ENCODE assay signal across 33 cellular contexts in the genomic region with DNA sequence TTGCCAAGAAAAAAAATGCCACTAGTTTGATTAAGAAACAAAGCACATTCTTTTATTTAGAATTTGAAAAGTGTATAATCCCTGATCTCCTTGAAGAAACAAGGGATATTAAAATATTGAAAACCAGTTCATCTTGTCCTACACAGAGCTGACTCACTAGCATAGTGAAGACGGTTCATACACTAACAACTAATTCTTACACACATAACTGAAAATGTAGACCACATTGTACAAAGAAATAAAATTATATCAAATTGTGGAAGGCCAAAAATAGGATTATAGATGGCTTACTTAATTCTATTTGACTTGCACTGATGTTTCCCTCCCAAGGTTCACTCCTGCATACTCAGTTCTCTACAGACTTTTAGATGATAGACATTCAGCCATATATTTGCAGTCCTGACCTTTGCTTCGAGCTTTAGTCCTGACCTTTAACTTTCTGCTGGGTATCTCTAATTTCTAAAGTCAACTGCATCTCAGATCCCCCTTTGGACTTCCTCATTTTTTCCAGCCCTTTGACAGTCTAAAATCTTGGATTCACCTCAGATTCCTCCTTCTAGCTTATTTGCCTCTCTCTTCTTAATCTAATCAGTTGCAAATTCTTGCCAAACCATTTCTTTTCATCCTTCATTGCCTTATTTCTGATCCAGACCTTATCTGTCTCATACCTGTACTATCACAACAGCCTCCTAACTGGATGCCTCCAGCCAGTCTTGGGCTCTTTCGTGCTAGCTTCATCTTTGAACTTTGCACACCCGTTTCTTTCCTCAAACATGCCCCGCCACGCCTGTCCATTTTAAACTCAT. TPM values are rescaled to one million over a fixed set of nuclear protein-coding genes. Genes with fewer than 3 reads are reported as not detected.
DNase-seq lines count a peak whose midpoint lies in the region; ATAC-seq, FAIRE-seq and TF ChIP-seq lines count a peak whose summit lies in the region.
"Had no signal": no experiment of that assay in that cellular context is flagged by ENCODE, and none has a peak within 500 bp of the region (broad histone marks: within the 10 kb centered on the region; RNA-seq: fewer than 3 reads in every experiment).

No MANE protein-coding gene starts in this region.

- H3K27ac ChIP-seq in A673 (ENCODE audit: low read depth, low read length, poor library complexity, severe bottlenecking) (peak overlapping the region; percentile 95), H1 (ENCODE audit: low read depth, low read length) (no peak overlapping the region), neuronal stem cell (replicated peaks; ENCODE audit: low read length) (no peak overlapping the region), suprapubic skin (no peak overlapping the region), esophagus muscularis mucosa (replicated peaks in 1 of 4) (no peak overlapping the region)
- H3K27ac ChIP-seq: A549, coronary artery, epithelial cell of prostate, psoas muscle, VCaP had no signal

- H3K23me2 ChIP-seq in H1 (ENCODE audit: low read depth, low read length), result peaks cover 11% of the 10 kb centered on the region; the same call in 1 of the 2 replicates

- H3K14ac ChIP-seq in H1 (ENCODE audit: insufficient read length) (no peak overlapping the region), neuronal stem cell (ENCODE audit: low read length) (no peak overlapping the region)

- no peak overlapping the region for H3K4me2 ChIP-seq in H1 (ENCODE audit: insufficient read depth in 1 of 2, low read depth in 2 of 2, low read length in 2 of 2)
- H3K4me2 ChIP-seq in neuronal stem cell (ENCODE audit: insufficient read depth, low read length, poor library complexity, severe bottlenecking), result no peak overlapping the region
- H3K4me2 ChIP-seq: A549 had no signal

- TF ChIP-seq EP300 in H1 (IDR thresholded peaks at IDR 0.05; ENCODE audit: borderline replicate concordance in 1 of 2, low read depth in 2 of 2, low read length in 2 of 2) (no peak), suprapubic skin (IDR thresholded peaks at IDR 0.05) (no peak), esophagus muscularis mucosa (IDR thresholded peaks at IDR 0.05) (no peak)

- 94% methylated on average over 6 of the region's 6 CpGs; no CpG with 5 or more reads in 1 of the 2 experiments for WGBS in H1 (ENCODE audit: extremely low coverage in 1 of 2, insufficient coverage in 1 of 2, insufficient read length in 1 of 2, insufficient replicate concordance in 2 of 2, low coverage in 1 of 2, low lambda C conversion rate in 2 of 2, missing lambda C conversion rate in 1 of 2), 2 experiments
- no CpG with 5 or more reads among the region's 6 CpGs for WGBS in neuronal stem cell (ENCODE audit: extremely low coverage in 2 of 2, insufficient read length in 2 of 2, insufficient replicate concordance in 1 of 2), 2 donors
- WGBS in suprapubic skin, result 46% methylated on average over 6 of the region's 6 CpGs
- WGBS in esophagus muscularis mucosa, result 84% methylated on average over 6 of the region's 6 CpGs

- no peak overlapping the region for H3K56ac ChIP-seq in H1 (replicated peaks; ENCODE audit: insufficient read length, low read depth, low read length)

- peak overlapping the region; percentile 5 for H3K4me3 ChIP-seq in A673 (ENCODE audit: low read depth, low read length, poor library complexity, severe bottlenecking)
- H3K4me3 ChIP-seq in H1 (ENCODE audit: extremely low read depth in 1 of 4, insufficient read depth in 2 of 4, low read depth in 3 of 4, low read length in 4 of 4), result no peak overlapping the region
- no peak overlapping the region for H3K4me3 ChIP-seq in neuronal stem cell (ENCODE audit: low read length in 2 of 2)
- no peak overlapping the region for H3K4me3 ChIP-seq in suprapubic skin
- no peak overlapping the region for H3K4me3 ChIP-seq in esophagus muscularis mucosa
- H3K4me3 ChIP-seq: A549, coronary artery, GM12878, psoas muscle had no signal

- CTCF ChIA-PET in A673 (lab: Charles Lee), result no interaction called here
- CTCF ChIA-PET in H1 (lab: Charles Lee; ENCODE audit: partially characterized antibody), result interaction anchor here (5.4 kb wide), 1 partner anchor 20 kb away, joined by 32 read pairs; no protein-coding TSS in a partner anchor

- intact Hi-C loops in A673 (cut with micrococcal nuclease; ENCODE audit: unreplicated experiment) (loop anchor here (1.0 to 5.0 kb wide), 2 partner anchors 48 to 306 kb away; no protein-coding TSS in a partner anchor), esophagus muscularis mucosa (cut with DNase I) (no loop called here)

- H2AFZ ChIP-seq in H1 (ENCODE audit: low read length) (no peak overlapping the region), neuronal stem cell (ENCODE audit: low read length) (peak overlapping the region; percentile 47)

- TF ChIP-seq POLR2A in H1 (IDR thresholded peaks at IDR 0.05; ENCODE audit: control extremely low read depth in 1 of 2, low read depth in 2 of 2, low read length in 2 of 2) (no peak), suprapubic skin (IDR thresholded peaks at IDR 0.05) (no peak), esophagus muscularis mucosa (IDR thresholded peaks at IDR 0.05; ENCODE audit: low read depth) (no peak)

- H3K18ac ChIP-seq in H1 (ENCODE audit: extremely low read depth, low read length) (no peak overlapping the region), neuronal stem cell (ENCODE audit: low read length) (no peak overlapping the region)

- H3K27me3 ChIP-seq in A673 (replicated peaks; ENCODE audit: insufficient read depth, low read depth, low read length, poor library complexity) (no peaks in the 10 kb centered on the region), H1 (replicated peaks in 1 of 4; ENCODE audit: control insufficient read depth in 3 of 4, extremely low read depth in 1 of 4, insufficient read depth in 3 of 4, low read length in 3 of 4) (no peaks in the 10 kb centered on the region; a peak in 1 of 7 replicates), neuronal stem cell (ENCODE audit: control insufficient read depth in 3 of 3, insufficient read depth in 3 of 3, low read depth in 1 of 3, low read length in 3 of 3) (peaks cover 0 to 8% (median 0%) of the 10 kb centered on the region in 3 experiments), suprapubic skin (no peaks in the 10 kb centered on the region), esophagus muscularis mucosa (no peaks in the 10 kb centered on the region)

- H3K79me1 ChIP-seq in H1 (ENCODE audit: low read depth, low read length), result no peaks in the 10 kb centered on the region
- no peaks in the 10 kb centered on the region for H3K79me1 ChIP-seq in neuronal stem cell (ENCODE audit: low read depth, low read length)

- H4K91ac ChIP-seq in H1 (replicated peaks; ENCODE audit: insufficient read length, low read length) (no peak overlapping the region), neuronal stem cell (ENCODE audit: low read depth, low read length, poor library complexity) (no peak overlapping the region)

- H2BK15ac ChIP-seq in H1 (ENCODE audit: low read length) (no peak overlapping the region), neuronal stem cell (ENCODE audit: low read length) (no peak overlapping the region)

- DNase-seq in A673 (ENCODE audit: low spot score) (no peak), NCI-H226 (peak; percentile 29), H1 (ENCODE audit: low read depth in 1 of 2, low spot score in 2 of 2) (no peak), neuronal stem cell (ENCODE audit: low spot score) (no peak), suprapubic skin (ENCODE audit: low spot score in 2 of 2) (no peak), esophagus muscularis mucosa (ENCODE audit: extremely low spot score) (no peak), RCC 7860 (ENCODE audit: low spot score) (no peak)
- DNase-seq: activated CD4-positive, alpha-beta T cell treated with anti-CD3 and anti-CD28 coated beads for 4 hours; AML-193; aorta; CD4-positive, alpha-beta memory T cell; effector CD8-positive, alpha-beta T cell; EL; H7; head of caudate nucleus; kidney; left ventricle myocardium superior; midbrain; naive B cell; NCI-H1092 treated with DMSO at 0.1 percent for 48 hours; NCI-H1694 treated with DMSO at 0.1 percent for 48 hours; nucleus accumbens; psoas muscle; stimulated activated CD4-positive, alpha-beta T cell treated with anti-CD3 and anti-CD28 coated beads, Interleukin-4, amount 100 ng/mL, for 24 hours had no signal

- H3K9ac ChIP-seq in H1 (replicated peaks in 1 of 4; ENCODE audit: extremely low read depth in 1 of 4, low read depth in 3 of 4, low read length in 3 of 4) (no peak overlapping the region), neuronal stem cell (ENCODE audit: low read depth, low read length, poor library complexity) (no peak overlapping the region)

- peaks cover 46% of the 10 kb centered on the region for H3K4me1 ChIP-seq in A673 (ENCODE audit: insufficient read depth, low read length, poor library complexity, severe bottlenecking)
- H3K4me1 ChIP-seq in H1 (replicated peaks in 1 of 4; ENCODE audit: control insufficient read depth in 3 of 4, insufficient read depth in 4 of 4, low read length in 3 of 4), result peaks cover 0 to 6% (median 4%) of the 10 kb centered on the region in 4 experiments; a peak in 6 of 7 replicates
- H3K4me1 ChIP-seq in neuronal stem cell (ENCODE audit: control insufficient read depth in 2 of 2, insufficient read depth in 1 of 2, low read depth in 1 of 2, low read length in 2 of 2), result peaks cover 0 to 8% of the 10 kb centered on the region in 2 donors
- peaks cover 24% of the 10 kb centered on the region for H3K4me1 ChIP-seq in suprapubic skin
- peaks cover 0 to 11% (median 8%) of the 10 kb centered on the region in 4 donors for H3K4me1 ChIP-seq in esophagus muscularis mucosa
- H3K4me1 ChIP-seq: psoas muscle had no signal

- no peak for FAIRE-seq in H1 (lab: Jason Lieb, UNC)
- FAIRE-seq in RCC 7860 (lab: Jason Lieb, UNC), result no peak
- FAIRE-seq: A549, GM12878, kidney, urothelium cell line had no signal

- H3K36me3 ChIP-seq in A673 (ENCODE audit: insufficient read depth, low read length, poor library complexity, severe bottlenecking) (no peaks in the 10 kb centered on the region), H1 (ENCODE audit: control insufficient read depth in 2 of 4, insufficient read depth in 4 of 4, low read length in 3 of 4) (no peaks in the 10 kb centered on the region), neuronal stem cell (replicated peaks in 1 of 2; ENCODE audit: control insufficient read depth in 2 of 2, insufficient read depth in 2 of 2, low read length in 2 of 2) (no peaks in the 10 kb centered on the region), suprapubic skin (no peaks in the 10 kb centered on the region), esophagus muscularis mucosa (no peaks in the 10 kb centered on the region)

- H3K79me2 ChIP-seq in H1 (ENCODE audit: control insufficient read depth in 1 of 2, insufficient read depth in 2 of 2, low read length in 2 of 2), result peaks cover 0 to 4% of the 10 kb centered on the region in 2 experiments; a peak in 2 of 4 replicates

- H2BK5ac ChIP-seq in H1 (ENCODE audit: low read depth, low read length) (no peak overlapping the region), neuronal stem cell (ENCODE audit: low read length) (no peak overlapping the region)

- ATAC-seq in GM21825 (IDR thresholded peaks at IDR 0.05; ENCODE audit: unreplicated experiment), result no peak
- ATAC-seq: A549; activated naive CD4-positive, alpha-beta T cell treated with anti-CD3 and anti-CD28 coated beads, Interleukin-2, amount 50 U/mL, for 72 hours; GM12878; left ventricle myocardium superior; psoas muscle; Right ventricle myocardium inferior had no signal

- H2AK5ac ChIP-seq in H1 (ENCODE audit: low read depth, low read length) (peak overlapping the region; percentile 28; the same call in 1 of the 2 replicates), neuronal stem cell (ENCODE audit: low read depth, low read length) (no peak overlapping the region)

- H4K20me1 ChIP-seq in H1 (replicated peaks in 1 of 2; ENCODE audit: control insufficient read depth in 1 of 2, insufficient read depth in 2 of 2, low read length in 2 of 2), result no peaks in the 10 kb centered on the region

- H2BK20ac ChIP-seq in H1 (ENCODE audit: low read length), result no peak overlapping the region

- POLR2A ChIA-PET in A673 (lab: Charles Lee; ENCODE audit: low non-redundant PET), result no interaction called here
- POLR2A ChIA-PET in H1 (lab: Charles Lee; ENCODE audit: partially characterized antibody), result interaction anchor here (0.6 to 1.1 kb wide), 5 partner anchors 10 to 118 kb away, joined by 3 to 4 read pairs (median 3); no protein-coding TSS in a partner anchor

- no peak for TF ChIP-seq RAD21 in H1 (IDR thresholded peaks at IDR 0.05 in 1 of 2, conservative IDR thresholded peaks at IDR 0.05 in 1 of 2; ENCODE audit: low read depth in 2 of 2, low read length in 2 of 2)

- no peak overlapping the region for H4K5ac ChIP-seq in H1 (ENCODE audit: insufficient read length, low read depth, low read length)

- BruUV-seq in A673 (replicated peaks; lab: Mats Ljungman, UMichigan), result no TSS peak

- H2BK12ac ChIP-seq in H1 (ENCODE audit: low read depth, low read length) (no peak overlapping the region), neuronal stem cell (ENCODE audit: low read length) (no peak overlapping the region)

- TF ChIP-seq CTCF in A673 (conservative IDR thresholded peaks at IDR 0.05; ENCODE audit: low read depth, low read length) (no peak), H1 (IDR thresholded peaks at IDR 0.05; ENCODE audit: control extremely low read depth in 1 of 3, insufficient read depth in 1 of 3, low read depth in 1 of 3, low read length in 3 of 3) (no peak), suprapubic skin (IDR thresholded peaks at IDR 0.05) (no peak), esophagus muscularis mucosa (IDR thresholded peaks at IDR 0.05) (no peak)

- no peak overlapping the region for H4K8ac ChIP-seq in H1 (ENCODE audit: extremely low read depth, insufficient read depth, low read length)
- no peak overlapping the region for H4K8ac ChIP-seq in neuronal stem cell (ENCODE audit: low read depth, low read length)

- no peak overlapping the region for H3K23ac ChIP-seq in H1 (ENCODE audit: insufficient read length)
- no peak overlapping the region for H3K23ac ChIP-seq in neuronal stem cell (ENCODE audit: low read depth, low read length, poor library complexity)

- H3K4ac ChIP-seq in H1 (replicated peaks; ENCODE audit: insufficient read length, low read depth, low read length) (no peak overlapping the region), neuronal stem cell (ENCODE audit: low read length) (no peak overlapping the region)

- peaks cover 10% of the 10 kb centered on the region for H3K9me3 ChIP-seq in A673 (ENCODE audit: low read depth, low read length, poor library complexity, severe bottlenecking)
- H3K9me3 ChIP-seq in H1 (ENCODE audit: insufficient read depth in 2 of 2, low read depth in 1 of 2, low read length in 1 of 2), result no peaks in the 10 kb centered on the region
- peaks cover 0 to 9% of the 10 kb centered on the region in 2 donors for H3K9me3 ChIP-seq in neuronal stem cell (replicated peaks in 1 of 2; ENCODE audit: control insufficient read depth in 2 of 2, insufficient read depth in 1 of 2, low read depth in 1 of 2, low read length in 2 of 2)
- no peaks in the 10 kb centered on the region for H3K9me3 ChIP-seq in suprapubic skin
- no peaks in the 10 kb centered on the region for H3K9me3 ChIP-seq in esophagus muscularis mucosa
- H3K9me3 ChIP-seq: A549, psoas muscle had no signal

- H2BK120ac ChIP-seq in H1 (replicated peaks; ENCODE audit: low read depth, low read length), result no peak overlapping the region
- H2BK120ac ChIP-seq in neuronal stem cell (ENCODE audit: low read depth, low read length), result no peak overlapping the region

RNA-seq across cellular contexts. Expression of gene WWC2, which starts 4.5 kb away (rescaled TPM):
- total RNA-seq in A673 (2021), result 82.8 and 86.5 TPM in 2 replicates
- total RNA-seq in H1 (2021; fragmentation: NEBNext Ultra II Directional; extraction: Animal tissue kit (Norgen Biotek cat#: 25700)), result 135 and 138 TPM in 2 replicates
- 17.6 and 19.7 TPM in 2 replicates for polyA plus RNA-seq in H1 (2011; rRNA removed)
- polyA plus RNA-seq in H1 (2011; cell fraction: cytosol; rRNA removed), result 34.7 TPM
- polyA plus RNA-seq in H1 (2011; cell fraction: nucleus; rRNA removed), result 91.3 TPM
- 42.6 to 53.5 TPM (median 51.2 TPM) in 4 replicates for polyA plus RNA-seq in H1 (2012, experiment 1 of 2)
- polyA plus RNA-seq in H1 (2012, experiment 2 of 2), result 2.1 TPM
- 61.9 TPM for polyA plus RNA-seq in H1 (2013, experiment 1 of 2)
- polyA plus RNA-seq in H1 (2013, experiment 2 of 2), result 56.0 TPM
- 69.2 and 84.2 TPM in 2 replicates for polyA minus RNA-seq in H1 (2011; rRNA and poly(A)+ RNA removed)
- polyA minus RNA-seq in H1 (2011; cell fraction: cytosol; rRNA and poly(A)+ RNA removed), result 47.3 TPM
- polyA minus RNA-seq in H1 (2011; cell fraction: nucleus; rRNA and poly(A)+ RNA removed), result 203 TPM
- polyA plus RNA-seq in neuronal stem cell (2013, experiment 1 of 2), result 24.2 TPM
- 24.7 TPM for polyA plus RNA-seq in neuronal stem cell (2013, experiment 2 of 2)
- 10 to 100 TPM in 3 of 4 donors, 1 to 10 TPM in 1; 9.2 to 30.4 (median 15.2) TPM for total RNA-seq in suprapubic skin
- total RNA-seq in esophagus muscularis mucosa, result 10 to 100 TPM; 28.2 to 38.5 (median 37.0) TPM
